ENCODE assay signal across 2 cellular contexts in the genomic region with DNA sequence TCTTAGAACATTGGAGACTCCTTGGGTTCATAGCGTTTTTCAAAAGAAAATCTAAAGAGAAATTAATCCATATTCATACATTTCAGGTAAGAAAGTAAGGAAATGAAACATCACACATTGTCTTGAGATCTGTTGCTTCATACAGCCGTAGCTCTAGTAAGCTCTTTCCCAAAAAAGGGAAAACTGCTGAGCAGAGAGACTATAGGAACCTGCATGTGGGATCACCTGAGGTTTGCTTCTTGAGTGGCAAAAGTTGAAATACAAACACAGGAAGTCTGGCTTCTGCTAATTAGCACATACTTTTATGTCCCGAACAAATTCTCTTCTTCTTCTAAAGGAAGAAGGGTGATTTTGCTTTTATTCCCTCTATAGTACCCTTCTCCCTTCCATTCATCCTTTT.
TF ChIP-seq lines count a peak whose summit lies in the region.

No MANE protein-coding gene starts in this region.

TF ChIP-seq in SK-N-SH, 30 proteins besides CTCF, POLR2A, EP300 and RAD21:
- TF ChIP-seq, protein P1, sequence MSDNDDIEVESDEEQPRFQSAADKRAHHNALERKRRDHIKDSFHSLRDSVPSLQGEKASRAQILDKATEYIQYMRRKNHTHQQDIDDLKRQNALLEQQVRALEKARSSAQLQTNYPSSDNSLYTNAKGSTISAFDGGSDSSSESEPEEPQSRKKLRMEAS (IDR thresholded peaks at IDR 0.05; ENCODE audit: low read depth): no peak
- TF ChIP-seq NRF1 (IDR thresholded peaks at IDR 0.05; ENCODE audit: low read depth, low read length): no peak
- TF ChIP-seq, protein P2, sequence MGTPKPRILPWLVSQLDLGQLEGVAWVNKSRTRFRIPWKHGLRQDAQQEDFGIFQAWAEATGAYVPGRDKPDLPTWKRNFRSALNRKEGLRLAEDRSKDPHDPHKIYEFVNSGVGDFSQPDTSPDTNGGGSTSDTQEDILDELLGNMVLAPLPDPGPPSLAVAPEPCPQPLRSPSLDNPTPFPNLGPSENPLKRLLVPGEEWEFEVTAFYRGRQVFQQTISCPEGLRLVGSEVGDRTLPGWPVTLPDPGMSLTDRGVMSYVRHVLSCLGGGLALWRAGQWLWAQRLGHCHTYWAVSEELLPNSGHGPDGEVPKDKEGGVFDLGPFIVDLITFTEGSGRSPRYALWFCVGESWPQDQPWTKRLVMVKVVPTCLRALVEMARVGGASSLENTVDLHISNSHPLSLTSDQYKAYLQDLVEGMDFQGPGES (IDR thresholded peaks at IDR 0.05; ENCODE audit: low read depth, low read length): no peak
- no peak for TF ChIP-seq CHD2 (IDR thresholded peaks at IDR 0.05; ENCODE audit: low read length, partially characterized antibody)
- no peak for TF ChIP-seq SMC3 (IDR thresholded peaks at IDR 0.05; ENCODE audit: low read depth, low read length)
- TF ChIP-seq FOSL2 (IDR thresholded peaks at IDR 0.05; ENCODE audit: borderline replicate concordance, low read depth): no peak
- no peak for TF ChIP-seq POLR2AphosphoS5 (IDR thresholded peaks at IDR 0.05; ENCODE audit: low read depth, low read length)
- TF ChIP-seq MEF2A (IDR thresholded peaks at IDR 0.05; ENCODE audit: borderline replicate concordance, low read depth): no peak
- TF ChIP-seq YY1 (IDR thresholded peaks at IDR 0.05; ENCODE audit: low read depth): no peak
- no peak for TF ChIP-seq RCOR1 (IDR thresholded peaks at IDR 0.05; ENCODE audit: low read length)
- TF ChIP-seq, protein P3, sequence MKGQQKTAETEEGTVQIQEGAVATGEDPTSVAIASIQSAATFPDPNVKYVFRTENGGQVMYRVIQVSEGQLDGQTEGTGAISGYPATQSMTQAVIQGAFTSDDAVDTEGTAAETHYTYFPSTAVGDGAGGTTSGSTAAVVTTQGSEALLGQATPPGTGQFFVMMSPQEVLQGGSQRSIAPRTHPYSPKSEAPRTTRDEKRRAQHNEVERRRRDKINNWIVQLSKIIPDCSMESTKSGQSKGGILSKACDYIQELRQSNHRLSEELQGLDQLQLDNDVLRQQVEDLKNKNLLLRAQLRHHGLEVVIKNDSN (IDR thresholded peaks at IDR 0.05; ENCODE audit: borderline replicate concordance, low read depth): no peak
- TF ChIP-seq, protein P4, sequence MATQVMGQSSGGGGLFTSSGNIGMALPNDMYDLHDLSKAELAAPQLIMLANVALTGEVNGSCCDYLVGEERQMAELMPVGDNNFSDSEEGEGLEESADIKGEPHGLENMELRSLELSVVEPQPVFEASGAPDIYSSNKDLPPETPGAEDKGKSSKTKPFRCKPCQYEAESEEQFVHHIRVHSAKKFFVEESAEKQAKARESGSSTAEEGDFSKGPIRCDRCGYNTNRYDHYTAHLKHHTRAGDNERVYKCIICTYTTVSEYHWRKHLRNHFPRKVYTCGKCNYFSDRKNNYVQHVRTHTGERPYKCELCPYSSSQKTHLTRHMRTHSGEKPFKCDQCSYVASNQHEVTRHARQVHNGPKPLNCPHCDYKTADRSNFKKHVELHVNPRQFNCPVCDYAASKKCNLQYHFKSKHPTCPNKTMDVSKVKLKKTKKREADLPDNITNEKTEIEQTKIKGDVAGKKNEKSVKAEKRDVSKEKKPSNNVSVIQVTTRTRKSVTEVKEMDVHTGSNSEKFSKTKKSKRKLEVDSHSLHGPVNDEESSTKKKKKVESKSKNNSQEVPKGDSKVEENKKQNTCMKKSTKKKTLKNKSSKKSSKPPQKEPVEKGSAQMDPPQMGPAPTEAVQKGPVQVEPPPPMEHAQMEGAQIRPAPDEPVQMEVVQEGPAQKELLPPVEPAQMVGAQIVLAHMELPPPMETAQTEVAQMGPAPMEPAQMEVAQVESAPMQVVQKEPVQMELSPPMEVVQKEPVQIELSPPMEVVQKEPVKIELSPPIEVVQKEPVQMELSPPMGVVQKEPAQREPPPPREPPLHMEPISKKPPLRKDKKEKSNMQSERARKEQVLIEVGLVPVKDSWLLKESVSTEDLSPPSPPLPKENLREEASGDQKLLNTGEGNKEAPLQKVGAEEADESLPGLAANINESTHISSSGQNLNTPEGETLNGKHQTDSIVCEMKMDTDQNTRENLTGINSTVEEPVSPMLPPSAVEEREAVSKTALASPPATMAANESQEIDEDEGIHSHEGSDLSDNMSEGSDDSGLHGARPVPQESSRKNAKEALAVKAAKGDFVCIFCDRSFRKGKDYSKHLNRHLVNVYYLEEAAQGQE (IDR thresholded peaks at IDR 0.05; ENCODE audit: low read depth, low read length): no peak
- no peak for TF ChIP-seq FOXJ3 (CRISPR knock-in tag; IDR thresholded peaks at IDR 0.05)
- TF ChIP-seq NFIC (IDR thresholded peaks at IDR 0.05; ENCODE audit: borderline replicate concordance): no peak

TF ChIP-seq in SK-N-SH treated with all-trans-retinoic acid at 6 μM for 48 hours, 23 proteins besides CTCF, POLR2A, EP300 and RAD21:
- TF ChIP-seq ZNF70 (CRISPR knock-in tag; IDR thresholded peaks at IDR 0.05) (no peak), ESRRG (CRISPR knock-in tag; IDR thresholded peaks at IDR 0.05) (no peak), ZNF8 (CRISPR knock-in tag; IDR thresholded peaks at IDR 0.05) (no peak), ZNF565 (CRISPR knock-in tag; conservative IDR thresholded peaks at IDR 0.05; ENCODE audit: low read depth) (no peak), OSR1 (CRISPR knock-in tag; IDR thresholded peaks at IDR 0.05) (no peak), PPARA (CRISPR knock-in tag; IDR thresholded peaks at IDR 0.05; ENCODE audit: borderline replicate concordance) (no peak), ZFP3 (CRISPR knock-in tag; IDR thresholded peaks at IDR 0.05) (no peak), GLIS3 (CRISPR knock-in tag; IDR thresholded peaks at IDR 0.05) (no peak), BACH2 (CRISPR knock-in tag; IDR thresholded peaks at IDR 0.05; ENCODE audit: borderline replicate concordance) (no peak), ISL1 (CRISPR knock-in tag; IDR thresholded peaks at IDR 0.05) (no peak), SNAI2 (CRISPR knock-in tag; IDR thresholded peaks at IDR 0.05) (no peak), TCF4 (CRISPR knock-in tag; IDR thresholded peaks at IDR 0.05; ENCODE audit: borderline replicate concordance) (no peak), RARB (CRISPR knock-in tag; IDR thresholded peaks at IDR 0.05) (no peak), ARNTL (CRISPR knock-in tag; IDR thresholded peaks at IDR 0.05; ENCODE audit: borderline replicate concordance, low read depth) (no peak), TOX (CRISPR knock-in tag; IDR thresholded peaks at IDR 0.05; ENCODE audit: borderline replicate concordance) (no peak), CSDC2 (CRISPR knock-in tag; IDR thresholded peaks at IDR 0.05) (no peak), ZC3H10 (CRISPR knock-in tag; IDR thresholded peaks at IDR 0.05) (no peak)
- TF ChIP-seq, protein P5, sequence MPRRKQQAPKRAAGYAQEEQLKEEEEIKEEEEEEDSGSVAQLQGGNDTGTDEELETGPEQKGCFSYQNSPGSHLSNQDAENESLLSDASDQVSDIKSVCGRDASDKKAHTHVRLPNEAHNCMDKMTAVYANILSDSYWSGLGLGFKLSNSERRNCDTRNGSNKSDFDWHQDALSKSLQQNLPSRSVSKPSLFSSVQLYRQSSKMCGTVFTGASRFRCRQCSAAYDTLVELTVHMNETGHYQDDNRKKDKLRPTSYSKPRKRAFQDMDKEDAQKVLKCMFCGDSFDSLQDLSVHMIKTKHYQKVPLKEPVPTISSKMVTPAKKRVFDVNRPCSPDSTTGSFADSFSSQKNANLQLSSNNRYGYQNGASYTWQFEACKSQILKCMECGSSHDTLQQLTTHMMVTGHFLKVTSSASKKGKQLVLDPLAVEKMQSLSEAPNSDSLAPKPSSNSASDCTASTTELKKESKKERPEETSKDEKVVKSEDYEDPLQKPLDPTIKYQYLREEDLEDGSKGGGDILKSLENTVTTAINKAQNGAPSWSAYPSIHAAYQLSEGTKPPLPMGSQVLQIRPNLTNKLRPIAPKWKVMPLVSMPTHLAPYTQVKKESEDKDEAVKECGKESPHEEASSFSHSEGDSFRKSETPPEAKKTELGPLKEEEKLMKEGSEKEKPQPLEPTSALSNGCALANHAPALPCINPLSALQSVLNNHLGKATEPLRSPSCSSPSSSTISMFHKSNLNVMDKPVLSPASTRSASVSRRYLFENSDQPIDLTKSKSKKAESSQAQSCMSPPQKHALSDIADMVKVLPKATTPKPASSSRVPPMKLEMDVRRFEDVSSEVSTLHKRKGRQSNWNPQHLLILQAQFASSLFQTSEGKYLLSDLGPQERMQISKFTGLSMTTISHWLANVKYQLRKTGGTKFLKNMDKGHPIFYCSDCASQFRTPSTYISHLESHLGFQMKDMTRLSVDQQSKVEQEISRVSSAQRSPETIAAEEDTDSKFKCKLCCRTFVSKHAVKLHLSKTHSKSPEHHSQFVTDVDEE (CRISPR knock-in tag; IDR thresholded peaks at IDR 0.05): no peak
- TF ChIP-seq, protein P6, sequence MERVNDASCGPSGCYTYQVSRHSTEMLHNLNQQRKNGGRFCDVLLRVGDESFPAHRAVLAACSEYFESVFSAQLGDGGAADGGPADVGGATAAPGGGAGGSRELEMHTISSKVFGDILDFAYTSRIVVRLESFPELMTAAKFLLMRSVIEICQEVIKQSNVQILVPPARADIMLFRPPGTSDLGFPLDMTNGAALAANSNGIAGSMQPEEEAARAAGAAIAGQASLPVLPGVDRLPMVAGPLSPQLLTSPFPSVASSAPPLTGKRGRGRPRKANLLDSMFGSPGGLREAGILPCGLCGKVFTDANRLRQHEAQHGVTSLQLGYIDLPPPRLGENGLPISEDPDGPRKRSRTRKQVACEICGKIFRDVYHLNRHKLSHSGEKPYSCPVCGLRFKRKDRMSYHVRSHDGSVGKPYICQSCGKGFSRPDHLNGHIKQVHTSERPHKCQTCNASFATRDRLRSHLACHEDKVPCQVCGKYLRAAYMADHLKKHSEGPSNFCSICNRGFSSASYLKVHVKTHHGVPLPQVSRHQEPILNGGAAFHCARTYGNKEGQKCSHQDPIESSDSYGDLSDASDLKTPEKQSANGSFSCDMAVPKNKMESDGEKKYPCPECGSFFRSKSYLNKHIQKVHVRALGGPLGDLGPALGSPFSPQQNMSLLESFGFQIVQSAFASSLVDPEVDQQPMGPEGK (CRISPR knock-in tag; IDR thresholded peaks at IDR 0.05; ENCODE audit: borderline replicate concordance): no peak
- TF ChIP-seq, protein P7, sequence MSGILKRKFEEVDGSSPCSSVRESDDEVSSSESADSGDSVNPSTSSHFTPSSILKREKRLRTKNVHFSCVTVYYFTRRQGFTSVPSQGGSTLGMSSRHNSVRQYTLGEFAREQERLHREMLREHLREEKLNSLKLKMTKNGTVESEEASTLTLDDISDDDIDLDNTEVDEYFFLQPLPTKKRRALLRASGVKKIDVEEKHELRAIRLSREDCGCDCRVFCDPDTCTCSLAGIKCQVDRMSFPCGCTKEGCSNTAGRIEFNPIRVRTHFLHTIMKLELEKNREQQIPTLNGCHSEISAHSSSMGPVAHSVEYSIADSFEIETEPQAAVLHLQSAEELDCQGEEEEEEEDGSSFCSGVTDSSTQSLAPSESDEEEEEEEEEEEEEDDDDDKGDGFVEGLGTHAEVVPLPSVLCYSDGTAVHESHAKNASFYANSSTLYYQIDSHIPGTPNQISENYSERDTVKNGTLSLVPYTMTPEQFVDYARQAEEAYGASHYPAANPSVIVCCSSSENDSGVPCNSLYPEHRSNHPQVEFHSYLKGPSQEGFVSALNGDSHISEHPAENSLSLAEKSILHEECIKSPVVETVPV (CRISPR knock-in tag; IDR thresholded peaks at IDR 0.05): no peak
TF ChIP-seq in SK-N-SH treated with all-trans-retinoic acid at 6 μM for 48 hours: peak in this region for 0.
